ENCODE assay signal across 8 cellular contexts in genomic region chr2:227766361-227766883, GRCh38. TPM values are rescaled to one million over a fixed set of nuclear protein-coding genes. Genes with fewer than 3 reads are reported as not detected.
DNase-seq lines count a peak whose midpoint lies in the region; ATAC-seq and TF ChIP-seq lines count a peak whose summit lies in the region.

No MANE protein-coding gene starts in this region.

- H3K4me3 ChIP-seq in endodermal cell (ENCODE audit: low read length) = no peak overlapping the region

- H3K4me1 ChIP-seq in endodermal cell (ENCODE audit: control insufficient read depth, insufficient read depth, low read length) = no peaks in the 10 kb centered on the region

- H3K9ac ChIP-seq in endodermal cell (ENCODE audit: extremely low read depth, low read length, poor library complexity, severe bottlenecking) = no peak overlapping the region

- peak; percentile 56 for ATAC-seq in CD4-positive, alpha-beta T cell (ENCODE audit: poor library complexity)
- ATAC-seq in GM19043 (IDR thresholded peaks at IDR 0.05; ENCODE audit: low read depth, unreplicated experiment) (peak; percentile 97), HG03175 (IDR thresholded peaks at IDR 0.05; ENCODE audit: unreplicated experiment) (peak; percentile 97)
- ATAC-seq in activated CD8-positive, alpha-beta T cell treated with anti-CD3 and anti-CD28 coated beads, Interleukin-2, amount 10 ng/mL, durations not matched to agents 7 days and 5 days = peak; percentile 85

- no peaks in the 10 kb centered on the region for H3K27me3 ChIP-seq in CD4-positive, alpha-beta T cell (ENCODE audit: control insufficient read depth, insufficient read depth, low read length)
- H3K27me3 ChIP-seq in endodermal cell (ENCODE audit: control insufficient read depth, insufficient read depth, low read length, poor library complexity, severe bottlenecking) = no peaks in the 10 kb centered on the region

- H3K27me3 Mint-ChIP-seq in CD4-positive, alpha-beta T cell = no peaks in the 10 kb centered on the region
- no peaks in the 10 kb centered on the region for H3K27me3 Mint-ChIP-seq in activated CD8-positive, alpha-beta T cell treated with anti-CD3 and anti-CD28 coated beads, Interleukin-2, amount 10 ng/mL, durations not matched to agents 7 days and 5 days (ENCODE audit: low read depth)
- no peaks in the 10 kb centered on the region for H3K27me3 Mint-ChIP-seq in endodermal cell (ENCODE audit: insufficient read depth)

- H3K36me3 ChIP-seq in endodermal cell (ENCODE audit: control insufficient read depth, insufficient read depth, low read length) = no peaks in the 10 kb centered on the region

- no peak overlapping the region for H3K4me3 Mint-ChIP-seq in CD4-positive, alpha-beta T cell
- H3K4me3 Mint-ChIP-seq in activated CD8-positive, alpha-beta T cell treated with anti-CD3 and anti-CD28 coated beads, Interleukin-2, amount 10 ng/mL, durations not matched to agents 7 days and 5 days = no peak overlapping the region
- H3K4me3 Mint-ChIP-seq in endodermal cell = no peak overlapping the region

- no peaks in the 10 kb centered on the region for H3K36me3 Mint-ChIP-seq in CD4-positive, alpha-beta T cell (ENCODE audit: low read depth)
- H3K36me3 Mint-ChIP-seq in activated CD8-positive, alpha-beta T cell treated with anti-CD3 and anti-CD28 coated beads, Interleukin-2, amount 10 ng/mL, durations not matched to agents 7 days and 5 days (ENCODE audit: low read depth) = no peaks in the 10 kb centered on the region
- H3K36me3 Mint-ChIP-seq in endodermal cell (ENCODE audit: low read depth) = no peaks in the 10 kb centered on the region

- H3K27ac Mint-ChIP-seq in CD4-positive, alpha-beta T cell = no peak overlapping the region
- H3K27ac Mint-ChIP-seq in activated CD8-positive, alpha-beta T cell treated with anti-CD3 and anti-CD28 coated beads, Interleukin-2, amount 10 ng/mL, durations not matched to agents 7 days and 5 days = no peak overlapping the region
- H3K27ac Mint-ChIP-seq in endodermal cell = no peak overlapping the region

- CTCF ChIA-PET in CD4-positive, alpha-beta T cell (lab: Charles Lee) = interaction anchor here (0.8 to 1.1 kb wide), 4 partner anchors 10 to 302 kb away, joined by 3 to 4 read pairs (median 3); no protein-coding TSS in a partner anchor
- CTCF ChIA-PET in activated CD8-positive, alpha-beta T cell treated with anti-CD3 and anti-CD28 coated beads, Interleukin-2, amount 10 ng/mL, durations not matched to agents 7 days and 5 days (lab: Charles Lee) = interaction anchor here (0.6 to 3.8 kb wide), 36 partner anchors 10 to 1774 kb away, joined by 3 to 46 read pairs (median 3); no protein-coding TSS in a partner anchor

- intact Hi-C loops in CD4-positive, alpha-beta T cell (cut with DNase I, micrococcal nuclease) = loop anchor here (1.0 to 10.0 kb wide), 9 partner anchors 109 to 732 kb away; partner anchors contain the start of gene AGFG1 (in 1 of the 2)

- no peaks in the 10 kb centered on the region for H3K4me1 Mint-ChIP-seq in CD4-positive, alpha-beta T cell (ENCODE audit: low read depth)
- no peaks in the 10 kb centered on the region for H3K4me1 Mint-ChIP-seq in activated CD8-positive, alpha-beta T cell treated with anti-CD3 and anti-CD28 coated beads, Interleukin-2, amount 10 ng/mL, durations not matched to agents 7 days and 5 days (ENCODE audit: low read depth)
- H3K4me1 Mint-ChIP-seq in endodermal cell = peaks cover 3% of the 10 kb centered on the region

- 22 to 39% methylated on average over 7 to 12 of the region's 12 CpGs for WGBS in endodermal cell (ENCODE audit: insufficient coverage in 1 of 2, insufficient read length in 1 of 2), 2 experiments

- H3K27ac ChIP-seq in CD4-positive, alpha-beta T cell (ENCODE audit: low read depth, low read length) = no peak overlapping the region
- H3K27ac ChIP-seq in endodermal cell (ENCODE audit: low read depth, low read length) = no peak overlapping the region

- POLR2A ChIA-PET in CD4-positive, alpha-beta T cell (lab: Charles Lee) = no interaction called here
- POLR2A ChIA-PET in activated CD8-positive, alpha-beta T cell treated with anti-CD3 and anti-CD28 coated beads, Interleukin-2, amount 10 ng/mL, durations not matched to agents 7 days and 5 days (lab: Charles Lee) = no interaction called here

- H3K9me3 Mint-ChIP-seq in CD4-positive, alpha-beta T cell = no peaks in the 10 kb centered on the region
- H3K9me3 Mint-ChIP-seq in activated CD8-positive, alpha-beta T cell treated with anti-CD3 and anti-CD28 coated beads, Interleukin-2, amount 10 ng/mL, durations not matched to agents 7 days and 5 days (ENCODE audit: insufficient read depth) = no peaks in the 10 kb centered on the region
- no peaks in the 10 kb centered on the region for H3K9me3 Mint-ChIP-seq in endodermal cell

- H3K9me3 ChIP-seq in CD4-positive, alpha-beta T cell (ENCODE audit: control insufficient read depth, low read length) = no peaks in the 10 kb centered on the region
- H3K9me3 ChIP-seq in endodermal cell (ENCODE audit: control insufficient read depth, low read length) = no peaks in the 10 kb centered on the region

- DNase-seq in CD4-positive, alpha-beta T cell = peak; percentile 23 to 63 (median 44)
- DNase-seq in NCI-H748 treated with DMSO at 0.1 percent for 48 hours (lab: John Stamatoyannopoulos, UW) (peak; percentile 41), endodermal cell (peak; percentile 96), mucosa of gallbladder (ENCODE audit: low spot score) (peak; percentile 90)
- DNase-seq in activated CD8-positive, alpha-beta T cell treated with anti-CD3 and anti-CD28 coated beads, Interleukin-2, amount 10 ng/mL, durations not matched to agents 7 days and 5 days = peak; percentile 64
- peak; percentile 6 to 13 for DNase-seq in stimulated activated CD8-positive, alpha-beta memory T cell treated with anti-CD3 and anti-CD28 coated beads, Interleukin-7, amount 100 ng/mL, for 1 hour (ENCODE audit: low read depth in 2 of 2)

- peak; percentile 74 for TF ChIP-seq CTCF in CD4-positive, alpha-beta T cell (IDR thresholded peaks at IDR 0.05)
- peak; percentile 94 for TF ChIP-seq CTCF in endodermal cell (conservative IDR thresholded peaks at IDR 0.05)

RNA-seq across cellular contexts. Expression of gene SCYGR8, which starts 20.7 kb away (rescaled TPM):
- total RNA-seq in CD4-positive, alpha-beta T cell = not detected
- total RNA-seq in activated CD8-positive, alpha-beta T cell treated with anti-CD3 and anti-CD28 coated beads, Interleukin-2, amount 10 ng/mL, durations not matched to agents 7 days and 5 days = not detected
- total RNA-seq in endodermal cell (not detected), mucosa of gallbladder (not detected)
- not detected for polyA plus RNA-seq in endodermal cell (2013, experiment 1 of 2)
- polyA plus RNA-seq in endodermal cell (2013, experiment 2 of 2) = not detected

RNA-seq across cellular contexts. Expression of gene SCYGR7, which starts 38.3 kb away (rescaled TPM):
- not detected for total RNA-seq in CD4-positive, alpha-beta T cell
- total RNA-seq in activated CD8-positive, alpha-beta T cell treated with anti-CD3 and anti-CD28 coated beads, Interleukin-2, amount 10 ng/mL, durations not matched to agents 7 days and 5 days = not detected
- total RNA-seq in endodermal cell = not detected
- polyA plus RNA-seq in endodermal cell (2013, experiment 1 of 2) = not detected
- not detected for polyA plus RNA-seq in endodermal cell (2013, experiment 2 of 2)
- total RNA-seq in mucosa of gallbladder = not detected

RNA-seq across cellular contexts. Expression of gene SCYGR6, which starts 41.9 kb away (rescaled TPM):
- total RNA-seq in CD4-positive, alpha-beta T cell = not detected
- not detected for total RNA-seq in activated CD8-positive, alpha-beta T cell treated with anti-CD3 and anti-CD28 coated beads, Interleukin-2, amount 10 ng/mL, durations not matched to agents 7 days and 5 days
- total RNA-seq in endodermal cell (not detected), mucosa of gallbladder (not detected)
- not detected for polyA plus RNA-seq in endodermal cell (2013, experiment 1 of 2)
- polyA plus RNA-seq in endodermal cell (2013, experiment 2 of 2) = not detected

RNA-seq across cellular contexts. Expression of gene CCL20, which starts 47.2 kb away (rescaled TPM):
- 1 to 10 TPM; 1.5 to 2.2 TPM for total RNA-seq in CD4-positive, alpha-beta T cell
- total RNA-seq in activated CD8-positive, alpha-beta T cell treated with anti-CD3 and anti-CD28 coated beads, Interleukin-2, amount 10 ng/mL, durations not matched to agents 7 days and 5 days = not detected
- not detected for total RNA-seq in endodermal cell
- polyA plus RNA-seq in endodermal cell (2013, experiment 1 of 2) = not detected
- polyA plus RNA-seq in endodermal cell (2013, experiment 2 of 2) = not detected
- total RNA-seq in mucosa of gallbladder = 1.0 TPM

RNA-seq across cellular contexts. Expression of gene SLC19A3, which starts 48.6 kb away (rescaled TPM):
- not detected for total RNA-seq in CD4-positive, alpha-beta T cell
- total RNA-seq in activated CD8-positive, alpha-beta T cell treated with anti-CD3 and anti-CD28 coated beads, Interleukin-2, amount 10 ng/mL, durations not matched to agents 7 days and 5 days = not detected
- 1 to 10 TPM in 1 of 2 donors, under 1 TPM in 1; 0.68 to 1.1 TPM for total RNA-seq in endodermal cell
- polyA plus RNA-seq in endodermal cell (2013, experiment 1 of 2) = 1.5 TPM
- polyA plus RNA-seq in endodermal cell (2013, experiment 2 of 2) = 0.41 TPM
- 87.4 TPM for total RNA-seq in mucosa of gallbladder

Comparison
In these comparisons a context has a peak if more than half of its experiments do, and no peak if none do; other contexts are left out.
1. DNase-seq: peak in every context shown above with its lines; median percentile 96 in endodermal cell; 90 in mucosa of gallbladder; 64 in activated CD8-positive, alpha-beta T cell treated with anti-CD3 and anti-CD28 coated beads, Interleukin-2, amount 10 ng/mL, durations not matched to agents 7 days and 5 days; 44 in CD4-positive, alpha-beta T cell; 41 in NCI-H748 treated with DMSO at 0.1 percent for 48 hours; 10 in stimulated activated CD8-positive, alpha-beta memory T cell treated with anti-CD3 and anti-CD28 coated beads, Interleukin-7, amount 100 ng/mL, for 1 hour.